ENCODE assay signal across 17 cellular contexts in the genomic region with DNA sequence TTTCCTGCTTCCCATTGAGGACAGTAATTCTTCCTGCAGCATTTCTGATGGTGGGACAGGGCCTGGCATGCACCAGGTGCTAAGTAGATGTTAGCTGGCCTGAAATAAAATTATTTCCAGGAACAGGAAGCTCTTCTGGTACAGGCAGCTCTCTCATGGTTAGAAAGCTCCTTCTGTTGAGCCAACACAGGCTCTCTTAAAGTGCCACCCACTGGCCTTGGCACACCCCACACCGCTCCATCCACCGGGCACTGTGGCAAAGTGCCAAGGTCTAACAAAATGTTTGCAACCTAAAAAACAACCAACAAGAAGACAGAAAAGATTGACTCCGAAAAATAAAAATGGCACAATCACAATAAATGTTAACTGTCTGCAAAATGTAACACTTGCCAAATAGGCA. TPM values are rescaled to one million over a fixed set of nuclear protein-coding genes. Genes with fewer than 3 reads are reported as not detected.
DNase-seq lines count a peak whose midpoint lies in the region; ATAC-seq lines count a peak whose summit lies in the region.
"Had no signal": no experiment of that assay in that cellular context is flagged by ENCODE, and none has a peak within 500 bp of the region (broad histone marks: within the 10 kb centered on the region; RNA-seq: fewer than 3 reads in every experiment).

No MANE protein-coding gene starts in this region.

- no peak for DNase-seq in activated naive CD4-positive, alpha-beta T cell treated with anti-CD3 and anti-CD28 coated beads, Interleukin-2, amount 10 ng/mL, durations not matched to agents 7 days and 5 days
- no peak for DNase-seq in activated naive CD4-positive, alpha-beta T cell (lab: John Stamatoyannopoulos, UW)
- DNase-seq in MV-4-11 (lab: John Stamatoyannopoulos, UW) (peak; percentile 14), left ventricle myocardium superior (peak; percentile 31), posterior vena cava (ENCODE audit: low spot score) (peak; percentile 6), NCI-H2227 (lab: John Stamatoyannopoulos, UW; ENCODE audit: unreplicated experiment) (no peak)
- no peak for DNase-seq in NK-92 treated with Interleukin-12 subunit alpha and Interleukin-12 subunit beta, amount 100 ng/mL, for 24 hours (lab: John Stamatoyannopoulos, UW)
- DNase-seq: activated CD4-positive, alpha-beta T cell treated with anti-CD3 and anti-CD28 coated beads for 48 hours; activated naive CD4-positive, alpha-beta T cell treated with anti-CD3 and anti-CD28 coated beads for 36 hours; activated T-cell treated with anti-CD3 and anti-CD28 coated beads for 4 hours; glutamatergic neuron; NCI-H187 treated with DMSO at 0.1 percent for 48 hours; NCI-H526 treated with DMSO at 0.1 percent for 48 hours; occipital lobe; sigmoid colon had no signal

- H3K36me3 Mint-ChIP-seq in activated naive CD4-positive, alpha-beta T cell treated with anti-CD3 and anti-CD28 coated beads, Interleukin-2, amount 10 ng/mL, durations not matched to agents 7 days and 5 days: no peaks in the 10 kb centered on the region

- peak overlapping the region; percentile 37 for H3K27ac Mint-ChIP-seq in activated naive CD4-positive, alpha-beta T cell treated with anti-CD3 and anti-CD28 coated beads, Interleukin-2, amount 10 ng/mL, durations not matched to agents 7 days and 5 days
- H3K27ac Mint-ChIP-seq: activated naive CD4-positive, alpha-beta T cell treated with anti-CD3 and anti-CD28 coated beads for 36 hours had no signal

- no peaks in the 10 kb centered on the region for H3K9me3 Mint-ChIP-seq in activated naive CD4-positive, alpha-beta T cell treated with anti-CD3 and anti-CD28 coated beads, Interleukin-2, amount 10 ng/mL, durations not matched to agents 7 days and 5 days
- H3K9me3 Mint-ChIP-seq: activated naive CD4-positive, alpha-beta T cell treated with anti-CD3 and anti-CD28 coated beads for 36 hours had no signal

- peaks cover 8% of the 10 kb centered on the region for H3K4me1 Mint-ChIP-seq in activated naive CD4-positive, alpha-beta T cell treated with anti-CD3 and anti-CD28 coated beads, Interleukin-2, amount 10 ng/mL, durations not matched to agents 7 days and 5 days

- H3K4me3 Mint-ChIP-seq in activated naive CD4-positive, alpha-beta T cell treated with anti-CD3 and anti-CD28 coated beads, Interleukin-2, amount 10 ng/mL, durations not matched to agents 7 days and 5 days: no peak overlapping the region
- H3K4me3 Mint-ChIP-seq: activated naive CD4-positive, alpha-beta T cell treated with anti-CD3 and anti-CD28 coated beads for 36 hours had no signal

- intact Hi-C loops in left ventricle myocardium superior (cut with micrococcal nuclease) (no loop called here), posterior vena cava (cut with DNase I) (no loop called here)

- CTCF ChIA-PET in activated naive CD4-positive, alpha-beta T cell treated with anti-CD3 and anti-CD28 coated beads, Interleukin-2, amount 10 ng/mL, durations not matched to agents 7 days and 5 days (lab: Charles Lee): interaction anchor here (1.1 kb wide), 1 partner anchor 66 kb away, joined by 4 read pairs; no protein-coding TSS in a partner anchor

- H3K27me3 Mint-ChIP-seq in activated naive CD4-positive, alpha-beta T cell treated with anti-CD3 and anti-CD28 coated beads, Interleukin-2, amount 10 ng/mL, durations not matched to agents 7 days and 5 days: peaks cover 23% of the 10 kb centered on the region

- ATAC-seq in left ventricle myocardium superior (peak; percentile 80), GM21717 (IDR thresholded peaks at IDR 0.05; ENCODE audit: unreplicated experiment) (no peak)
- ATAC-seq: HCT116 had no signal

RNA-seq across cellular contexts. Expression of gene ZNF710, which starts 36.6 kb away (rescaled TPM):
- total RNA-seq in left ventricle myocardium superior (6.1 TPM), posterior vena cava (10 to 100 TPM; 11.6 to 13.3 TPM)

RNA-seq across cellular contexts. Expression of gene ARPIN, which starts 51.8 kb away (rescaled TPM):
- total RNA-seq in left ventricle myocardium superior (11.3 TPM), posterior vena cava (10 to 100 TPM; 17.5 to 24.7 TPM)
- total RNA-seq: activated naive CD4-positive, alpha-beta T cell treated with anti-CD3 and anti-CD28 coated beads for 36 hours had no signal

Comparison
In these comparisons a context has a peak if more than half of its experiments do, and no peak if none do; other contexts are left out.
1. DNase-seq: peak in MV-4-11 (single experiment), left ventricle myocardium superior (single experiment) and posterior vena cava (single experiment); none in activated naive CD4-positive, alpha-beta T cell treated with anti-CD3 and anti-CD28 coated beads, Interleukin-2, amount 10 ng/mL, durations not matched to agents 7 days and 5 days (single experiment), activated naive CD4-positive, alpha-beta T cell (0 of 4), NCI-H2227 (single experiment) and NK-92 treated with Interleukin-12 subunit alpha and Interleukin-12 subunit beta, amount 100 ng/mL, for 24 hours (single experiment).